In genomic region chr2:224957540-224958465, GRCh38 we compare ENCODE assay signal across 9 cellular contexts.
DNase-seq lines count a peak whose midpoint lies in the region; ATAC-seq and TF ChIP-seq lines count a peak whose summit lies in the region.
"Had no signal": no experiment of that assay in that cellular context is flagged by ENCODE, and none has a peak within 500 bp of the region (broad histone marks: within the 10 kb centered on the region; RNA-seq: fewer than 3 reads in every experiment).

No MANE protein-coding gene starts in this region.

- H3K4me3 ChIP-seq in BLaER1 treated with 17β-estradiol and CSF1 and Interleukin-3, amounts not matched to agents 10 nM and 100 nM: no peak overlapping the region
- H3K4me3 ChIP-seq in ascending aorta (no peak overlapping the region), smooth muscle cell (no peak overlapping the region)

- no peaks in the 10 kb centered on the region for H3F3A ChIP-seq in smooth muscle cell (ENCODE audit: low read depth)

- POLR2A ChIA-PET in HEK293T (lab: Yijun Ruan, JAX): no interaction called here

- intact Hi-C loops in ascending aorta (cut with DNase I): no loop called here
- intact Hi-C loops in left ventricle myocardium superior (cut with micrococcal nuclease): no loop called here

- no peak overlapping the region for H3K27ac ChIP-seq in BLaER1 treated with 17β-estradiol and CSF1 and Interleukin-3, amounts not matched to agents 10 nM and 100 nM
- H3K27ac ChIP-seq in ascending aorta: peak overlapping the region; percentile 4 to 8
- H3K27ac ChIP-seq in smooth muscle cell (ENCODE audit: low read depth): no peak overlapping the region

- H3K27me3 ChIP-seq in BLaER1 treated with 17β-estradiol and CSF1 and Interleukin-3, amounts not matched to agents 10 nM and 100 nM: no peaks in the 10 kb centered on the region
- H3K27me3 ChIP-seq in ascending aorta (no peaks in the 10 kb centered on the region), smooth muscle cell (ENCODE audit: low read depth) (no peaks in the 10 kb centered on the region)

- no peak overlapping the region for H3K9ac ChIP-seq in BLaER1 treated with 17β-estradiol and CSF1 and Interleukin-3, amounts not matched to agents 10 nM and 100 nM
- no peak overlapping the region for H3K9ac ChIP-seq in smooth muscle cell (ENCODE audit: low read depth)

- TF ChIP-seq CTCF in ascending aorta (IDR thresholded peaks at IDR 0.05) (no peak), smooth muscle cell (IDR thresholded peaks at IDR 0.05; ENCODE audit: borderline replicate concordance, insufficient read depth, poor library complexity, severe bottlenecking) (no peak)

- CTCF ChIA-PET in HEK293T (lab: Yijun Ruan, JAX): no interaction called here

- peaks cover 0 to 17% (median 0%) of the 10 kb centered on the region in 11 experiments; a peak in 5 of 22 replicates for H4K20me1 ChIP-seq in BLaER1 treated with 17β-estradiol and CSF1 and Interleukin-3, amounts not matched to agents 10 nM and 100 nM
- no peaks in the 10 kb centered on the region for H4K20me1 ChIP-seq in smooth muscle cell (ENCODE audit: low read depth)

- WGBS in smooth muscle cell (ENCODE audit: low lambda C conversion rate): 89% methylated on average over 8 of the region's 8 CpGs

- peak; percentile 27 for DNase-seq in GM19238 (ENCODE audit: insufficient read length, low spot score)
- no peak for DNase-seq in ascending aorta (ENCODE audit: low spot score in 2 of 2)
- DNase-seq in left ventricle myocardium superior: no peak
- no peak for DNase-seq in GM19240 (ENCODE audit: insufficient read length, low spot score)
- DNase-seq in smooth muscle cell (lab: John Stamatoyannopoulos, UW; ENCODE audit: unreplicated experiment): no peak
- no peak for DNase-seq in HEK293T (ENCODE audit: extremely low spot score)
- DNase-seq: PC-3 had no signal

- H3K79me2 ChIP-seq in smooth muscle cell (ENCODE audit: low read depth): no peaks in the 10 kb centered on the region

- ATAC-seq in HG03064 (IDR thresholded peaks at IDR 0.05; ENCODE audit: low read depth, unreplicated experiment): peak; percentile 81
- no peak for ATAC-seq in left ventricle myocardium superior
- ATAC-seq: PC-3 had no signal

- peaks cover 17 to 57% (median 31%) of the 10 kb centered on the region in 10 experiments for H3K4me1 ChIP-seq in BLaER1 treated with 17β-estradiol and CSF1 and Interleukin-3, amounts not matched to agents 10 nM and 100 nM
- H3K4me1 ChIP-seq in ascending aorta (peaks cover 0 to 17% of the 10 kb centered on the region in 2 donors), smooth muscle cell (ENCODE audit: low read depth) (peaks cover 8% of the 10 kb centered on the region)

- peaks cover 0 to 12% (median 5%) of the 10 kb centered on the region in 11 experiments; a peak in 6 of 22 replicates for H3K9me3 ChIP-seq in BLaER1 treated with 17β-estradiol and CSF1 and Interleukin-3, amounts not matched to agents 10 nM and 100 nM (replicated peaks in 1 of 11)
- H3K9me3 ChIP-seq in ascending aorta (no peaks in the 10 kb centered on the region), smooth muscle cell (replicated peaks; ENCODE audit: low read depth) (no peaks in the 10 kb centered on the region)

- no peak overlapping the region for H2AFZ ChIP-seq in smooth muscle cell (ENCODE audit: low read depth)

- peak overlapping the region in 6 of 11 experiments; percentile 16 to 60 (median 32); a peak in 10 of 22 replicates for H3K4me2 ChIP-seq in BLaER1 treated with 17β-estradiol and CSF1 and Interleukin-3, amounts not matched to agents 10 nM and 100 nM
- no peak overlapping the region for H3K4me2 ChIP-seq in smooth muscle cell

- H3K36me3 ChIP-seq in BLaER1 treated with 17β-estradiol and CSF1 and Interleukin-3, amounts not matched to agents 10 nM and 100 nM: peaks cover 0 to 7% (median 0%) of the 10 kb centered on the region in 11 experiments; a peak in 2 of 22 replicates
- H3K36me3 ChIP-seq in ascending aorta (no peaks in the 10 kb centered on the region), smooth muscle cell (ENCODE audit: low read depth) (no peaks in the 10 kb centered on the region)

TF ChIP-seq in HEK293T, 16 proteins besides CTCF, POLR2A, EP300 and RAD21:
- no peak for TF ChIP-seq FOXA1 (IDR thresholded peaks at IDR 0.05)
- TF ChIP-seq ARNT (IDR thresholded peaks at IDR 0.05): no peak
- no peak for TF ChIP-seq TARDBP (IDR thresholded peaks at IDR 0.05)
- TF ChIP-seq SUZ12 (IDR thresholded peaks at IDR 0.05): no peak
- no peak for TF ChIP-seq SP1 (IDR thresholded peaks at IDR 0.05)

Comparison
In these comparisons a context has a peak if more than half of its experiments do, and no peak if none do; other contexts are left out.
1. H3K27ac ChIP-seq: peak in ascending aorta (2 of 2); none in BLaER1 treated with 17β-estradiol and CSF1 and Interleukin-3, amounts not matched to agents 10 nM and 100 nM (0 of 11) and smooth muscle cell (single experiment).